ENCODE assay signal across 1 cellular context in the genomic region with DNA sequence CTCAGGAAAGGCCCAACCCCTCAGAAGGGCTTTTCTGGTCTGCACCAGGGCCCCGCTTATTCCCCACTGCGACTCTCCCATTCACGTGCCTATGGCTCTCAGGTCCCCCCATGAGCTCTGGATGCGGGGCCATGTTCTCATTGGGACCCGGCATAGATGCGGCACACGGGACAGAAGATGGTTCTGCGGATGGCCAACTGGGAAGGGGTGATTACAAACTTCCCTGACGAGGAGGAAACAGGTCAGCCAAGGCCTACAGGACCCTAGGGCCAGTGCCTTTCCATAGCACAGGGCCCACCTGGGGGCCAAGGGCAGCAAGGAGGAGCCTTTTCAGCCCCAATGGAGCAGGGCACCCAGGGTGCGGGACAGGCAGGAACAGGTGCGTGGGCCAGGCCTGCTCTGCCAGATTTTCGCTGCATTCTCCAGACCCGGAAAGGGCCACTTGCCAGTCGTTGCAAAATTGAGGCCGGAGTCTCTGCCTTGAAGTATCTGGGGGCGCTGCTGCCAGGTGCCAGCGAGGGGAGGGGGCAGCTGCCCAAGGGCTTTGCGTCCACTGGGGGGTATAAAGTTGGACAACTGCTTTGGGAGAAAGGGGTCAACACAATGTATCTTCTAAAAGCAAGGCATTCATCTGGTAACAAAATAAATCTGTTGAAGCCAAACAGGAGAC.
TF ChIP-seq lines count a peak whose summit lies in the region.

No MANE protein-coding gene starts in this region.

TF ChIP-seq in HepG2, 621 proteins besides CTCF, POLR2A, EP300 and RAD21 (continued from another document):
- TF ChIP-seq MAX (IDR thresholded peaks at IDR 0.05) (no peak), ZNF383 (CRISPR knock-in tag; IDR thresholded peaks at IDR 0.05; ENCODE audit: borderline replicate concordance) (0 out of 2 replicates have a peak, but pooled peaks have one; percentile 73), TCF7 (IDR thresholded peaks at IDR 0.05; ENCODE audit: low read depth) (no peak; the same call in 1 of the 2 replicates), ZNF547 (CRISPR knock-in tag; IDR thresholded peaks at IDR 0.05) (peak; percentile 4), ZFYVE20 (CRISPR knock-in tag; IDR thresholded peaks at IDR 0.05; ENCODE audit: borderline replicate concordance, low read depth) (no peak), ZNF589 (CRISPR knock-in tag; conservative IDR thresholded peaks at IDR 0.05) (no peak; the same call in 1 of the 2 replicates), ZNF562 (CRISPR knock-in tag; IDR thresholded peaks at IDR 0.05; ENCODE audit: borderline replicate concordance) (no peak), CCDC6 (CRISPR knock-in tag; IDR thresholded peaks at IDR 0.05) (0 out of 2 replicates have a peak, but pooled peaks have one; percentile 42), GATAD2A (CRISPR knock-in tag; IDR thresholded peaks at IDR 0.05) (no peak), ZNF891 (CRISPR knock-in tag; IDR thresholded peaks at IDR 0.05) (peak; percentile 46; the same call in 1 of the 2 replicates), ZNF768 (CRISPR knock-in tag; IDR thresholded peaks at IDR 0.05) (0 out of 2 replicates have a peak, but pooled peaks have one; percentile 8), PRPF4 (IDR thresholded peaks at IDR 0.05; ENCODE audit: low read depth, low read length, poor library complexity, severe bottlenecking) (no peak), ZC3H4 (CRISPR knock-in tag; IDR thresholded peaks at IDR 0.05; ENCODE audit: borderline replicate concordance) (0 out of 2 replicates have a peak, but pooled peaks have one; percentile 10)
- TF ChIP-seq, protein P1, sequence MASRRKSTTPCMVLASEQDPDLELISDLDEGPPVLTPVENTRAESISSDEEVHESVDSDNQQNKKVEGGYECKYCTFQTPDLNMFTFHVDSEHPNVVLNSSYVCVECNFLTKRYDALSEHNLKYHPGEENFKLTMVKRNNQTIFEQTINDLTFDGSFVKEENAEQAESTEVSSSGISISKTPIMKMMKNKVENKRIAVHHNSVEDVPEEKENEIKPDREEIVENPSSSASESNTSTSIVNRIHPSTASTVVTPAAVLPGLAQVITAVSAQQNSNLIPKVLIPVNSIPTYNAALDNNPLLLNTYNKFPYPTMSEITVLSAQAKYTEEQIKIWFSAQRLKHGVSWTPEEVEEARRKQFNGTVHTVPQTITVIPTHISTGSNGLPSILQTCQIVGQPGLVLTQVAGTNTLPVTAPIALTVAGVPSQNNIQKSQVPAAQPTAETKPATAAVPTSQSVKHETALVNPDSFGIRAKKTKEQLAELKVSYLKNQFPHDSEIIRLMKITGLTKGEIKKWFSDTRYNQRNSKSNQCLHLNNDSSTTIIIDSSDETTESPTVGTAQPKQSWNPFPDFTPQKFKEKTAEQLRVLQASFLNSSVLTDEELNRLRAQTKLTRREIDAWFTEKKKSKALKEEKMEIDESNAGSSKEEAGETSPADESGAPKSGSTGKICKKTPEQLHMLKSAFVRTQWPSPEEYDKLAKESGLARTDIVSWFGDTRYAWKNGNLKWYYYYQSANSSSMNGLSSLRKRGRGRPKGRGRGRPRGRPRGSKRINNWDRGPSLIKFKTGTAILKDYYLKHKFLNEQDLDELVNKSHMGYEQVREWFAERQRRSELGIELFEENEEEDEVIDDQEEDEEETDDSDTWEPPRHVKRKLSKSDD (CRISPR knock-in tag; IDR thresholded peaks at IDR 0.05; ENCODE audit: low read depth), result no peak; the same call in 1 of the 2 replicates
